11 cellular contexts compared by ENCODE assay signal in genomic region chr19:38046254-38047047, GRCh38.
DNase-seq lines count a peak whose midpoint lies in the region; ATAC-seq lines count a peak whose summit lies in the region.
"Had no signal": no experiment of that assay in that cellular context is flagged by ENCODE, and none has a peak within 500 bp of the region (broad histone marks: within the 10 kb centered on the region; RNA-seq: fewer than 3 reads in every experiment).

No MANE protein-coding gene starts in this region.

- H3K4me1 ChIP-seq in BLaER1: peaks cover 69% of the 10 kb centered on the region
- H3K4me1 ChIP-seq: gastroesophageal sphincter had no signal

- ATAC-seq in GM18511 (IDR thresholded peaks at IDR 0.05; ENCODE audit: unreplicated experiment): peak; percentile 41
- ATAC-seq in HG03097 (IDR thresholded peaks at IDR 0.05; ENCODE audit: low FRiP score, unreplicated experiment): peak; percentile 34
- no peak for ATAC-seq in activated naive CD8-positive, alpha-beta T cell treated with anti-CD3 and anti-CD28 coated beads, Interleukin-2, amount 50 U/mL, for 24 hours
- ATAC-seq in Right ventricle myocardium inferior: no peak
- ATAC-seq in GM19328 (IDR thresholded peaks at IDR 0.05; ENCODE audit: unreplicated experiment): no peak
- ATAC-seq: gastroesophageal sphincter had no signal

- peak overlapping the region; percentile 96 for H3K27ac Mint-ChIP-seq in activated naive CD8-positive, alpha-beta T cell treated with anti-CD3 and anti-CD28 coated beads, Interleukin-2, amount 50 U/mL, for 24 hours

- DNase-seq in activated naive CD8-positive, alpha-beta T cell treated with anti-CD3 and anti-CD28 coated beads, Interleukin-2, amount 50 U/mL, for 24 hours: peak; percentile 18
- DNase-seq in kidney tubule cell (ENCODE audit: low spot score) (no peak), Right ventricle myocardium inferior (ENCODE audit: missing footprints) (no peak), dedifferentiated amniotic fluid mesenchymal stem cell (ENCODE audit: extremely low spot score) (no peak)

- H3K27me3 Mint-ChIP-seq in activated naive CD8-positive, alpha-beta T cell treated with anti-CD3 and anti-CD28 coated beads, Interleukin-2, amount 50 U/mL, for 24 hours: no peaks in the 10 kb centered on the region

- H3K9me3 Mint-ChIP-seq in activated naive CD8-positive, alpha-beta T cell treated with anti-CD3 and anti-CD28 coated beads, Interleukin-2, amount 50 U/mL, for 24 hours: no peaks in the 10 kb centered on the region

- peaks cover 9% of the 10 kb centered on the region for H3K9me3 ChIP-seq in BLaER1
- H3K9me3 ChIP-seq: gastroesophageal sphincter, thoracic aorta had no signal

- peak overlapping the region; percentile 93 for H3K4me2 ChIP-seq in BLaER1

- H3K4me3 Mint-ChIP-seq in activated naive CD8-positive, alpha-beta T cell treated with anti-CD3 and anti-CD28 coated beads, Interleukin-2, amount 50 U/mL, for 24 hours: peak overlapping the region; percentile 11

- peak overlapping the region; percentile 27 for H3K9ac ChIP-seq in BLaER1

- peaks cover 63% of the 10 kb centered on the region for H3K4me1 Mint-ChIP-seq in activated naive CD8-positive, alpha-beta T cell treated with anti-CD3 and anti-CD28 coated beads, Interleukin-2, amount 50 U/mL, for 24 hours

- no peak overlapping the region for H3K4me3 ChIP-seq in BLaER1
- H3K4me3 ChIP-seq: cardiac muscle cell, gastroesophageal sphincter, thoracic aorta had no signal

- no peaks in the 10 kb centered on the region for H3K27me3 ChIP-seq in BLaER1
- H3K27me3 ChIP-seq: cardiac muscle cell, gastroesophageal sphincter had no signal

- H4K20me1 ChIP-seq in BLaER1: no peaks in the 10 kb centered on the region

- peak overlapping the region; percentile 52 for H3K27ac ChIP-seq in BLaER1
- H3K27ac ChIP-seq: cardiac muscle cell, gastroesophageal sphincter, thoracic aorta had no signal

- peaks cover 1% of the 10 kb centered on the region for H3K36me3 Mint-ChIP-seq in activated naive CD8-positive, alpha-beta T cell treated with anti-CD3 and anti-CD28 coated beads, Interleukin-2, amount 50 U/mL, for 24 hours (ENCODE audit: low read depth)

- intact Hi-C loops in Right ventricle myocardium inferior (cut with DNase I): no loop called here

- H3K36me3 ChIP-seq in BLaER1: no peaks in the 10 kb centered on the region
- H3K36me3 ChIP-seq: cardiac muscle cell, thoracic aorta had no signal

Comparison
In these comparisons a context has a peak if more than half of its experiments do, and no peak if none do; other contexts are left out.
1. ATAC-seq: peak in GM18511 (single experiment) and HG03097 (single experiment); none in activated naive CD8-positive, alpha-beta T cell treated with anti-CD3 and anti-CD28 coated beads, Interleukin-2, amount 50 U/mL, for 24 hours (single experiment), Right ventricle myocardium inferior (single experiment) and GM19328 (single experiment).